ENCODE assay signal across 11 cellular contexts in genomic region chr5:142841511-142842255, GRCh38.
DNase-seq lines count a peak whose midpoint lies in the region; ATAC-seq and TF ChIP-seq lines count a peak whose summit lies in the region.
"Had no signal": no experiment of that assay in that cellular context is flagged by ENCODE, and none has a peak within 500 bp of the region (broad histone marks: within the 10 kb centered on the region; RNA-seq: fewer than 3 reads in every experiment).

No MANE protein-coding gene starts in this region.

- H3K4me1 ChIP-seq in sigmoid colon = peaks cover 0 to 77% (median 69%) of the 10 kb centered on the region in 4 donors

- TF ChIP-seq POLR2A in sigmoid colon (IDR thresholded peaks at IDR 0.05) = no peak

- peaks cover 0 to 3% of the 10 kb centered on the region in 2 donors for H3K27me3 Mint-ChIP-seq in natural killer cell treated with Interleukin-12 subunit alpha and Interleukin-12 subunit beta and Interleukin-15 and Interleukin-18, amount 100 ng/mL, for 72 hours

- no peaks in the 10 kb centered on the region for H3K9me3 ChIP-seq in sigmoid colon
- H3K9me3 ChIP-seq: Caco-2, ovary had no signal

- H3K4me1 Mint-ChIP-seq in natural killer cell treated with Interleukin-12 subunit alpha and Interleukin-12 subunit beta and Interleukin-15 and Interleukin-18, amount 100 ng/mL, for 72 hours (ENCODE audit: low read depth in 2 of 2) = peaks cover 49 to 61% of the 10 kb centered on the region in 2 donors

- peak; percentile 74 for DNase-seq in GM04504 (ENCODE audit: low read depth)
- peak; percentile 72 for DNase-seq in astrocyte of the hippocampus (ENCODE audit: low read depth, low spot score)
- peak; percentile 75 for DNase-seq in left cardiac atrium
- DNase-seq in sigmoid colon = peak; percentile 79
- no peak for DNase-seq in natural killer cell treated with Interleukin-12 subunit alpha and Interleukin-12 subunit beta and Interleukin-15 and Interleukin-18, amount 100 ng/mL, for 72 hours (ENCODE audit: low spot score)
- DNase-seq: Caco-2, NCI-H1105 treated with DMSO at 0.1 percent for 48 hours had no signal

- H3K4me3 Mint-ChIP-seq in natural killer cell treated with Interleukin-12 subunit alpha and Interleukin-12 subunit beta and Interleukin-15 and Interleukin-18, amount 100 ng/mL, for 72 hours = no peak overlapping the region

- H3K27ac ChIP-seq in sigmoid colon = peak overlapping the region in 3 of 4 donors; percentile 29 to 70 (median 67)
- H3K27ac ChIP-seq: ovary had no signal

- 81 to 91% methylated on average over 6 of the region's 6 CpGs for WGBS in sigmoid colon, 2 donors

- H3K36me3 ChIP-seq in sigmoid colon = no peaks in the 10 kb centered on the region
- H3K36me3 ChIP-seq: ovary had no signal

- TF ChIP-seq EP300 in sigmoid colon (IDR thresholded peaks at IDR 0.05) = no peak

- no peak overlapping the region for H3K27ac Mint-ChIP-seq in natural killer cell treated with Interleukin-12 subunit alpha and Interleukin-12 subunit beta and Interleukin-15 and Interleukin-18, amount 100 ng/mL, for 72 hours

- TF ChIP-seq CTCF in sigmoid colon (IDR thresholded peaks at IDR 0.05) = no peak

- intact Hi-C loops in left cardiac atrium (cut with DNase I) (no loop called here), sigmoid colon (cut with DNase I) (loop anchor here (2.0 kb wide), 1 partner anchor 17 kb away; no protein-coding TSS in a partner anchor)

- H3K9me3 Mint-ChIP-seq in natural killer cell treated with Interleukin-12 subunit alpha and Interleukin-12 subunit beta and Interleukin-15 and Interleukin-18, amount 100 ng/mL, for 72 hours = no peaks in the 10 kb centered on the region

- no peak overlapping the region for H3K4me3 ChIP-seq in sigmoid colon
- H3K4me3 ChIP-seq: ovary had no signal

- H3K27me3 ChIP-seq in sigmoid colon = no peaks in the 10 kb centered on the region
- H3K27me3 ChIP-seq: ovary had no signal

- ATAC-seq in left cardiac atrium (peak; percentile 56 to 78), HG02973 (IDR thresholded peaks at IDR 0.05; ENCODE audit: unreplicated experiment) (no peak), GM21723 (IDR thresholded peaks at IDR 0.05; ENCODE audit: unreplicated experiment) (no peak), GM21528 (IDR thresholded peaks at IDR 0.05; ENCODE audit: low FRiP score, unreplicated experiment) (no peak)
- ATAC-seq in natural killer cell treated with Interleukin-12 subunit alpha and Interleukin-12 subunit beta and Interleukin-15 and Interleukin-18, amount 100 ng/mL, for 72 hours = no peak

- no peaks in the 10 kb centered on the region for H3K36me3 Mint-ChIP-seq in natural killer cell treated with Interleukin-12 subunit alpha and Interleukin-12 subunit beta and Interleukin-15 and Interleukin-18, amount 100 ng/mL, for 72 hours

Comparison
In these comparisons a context has a peak if more than half of its experiments do, and no peak if none do; other contexts are left out.
1. ATAC-seq: peak in left cardiac atrium (2 of 2); none in HG02973 (single experiment), natural killer cell treated with Interleukin-12 subunit alpha and Interleukin-12 subunit beta and Interleukin-15 and Interleukin-18, amount 100 ng/mL, for 72 hours (0 of 2), GM21723 (single experiment) and GM21528 (single experiment).